1 cellular context compared by ENCODE assay signal in genomic region chr1:244322791-244323521, GRCh38.
TF ChIP-seq lines count a peak whose summit lies in the region.

No MANE protein-coding gene starts in this region.

TF ChIP-seq in K562, 482 proteins besides CTCF, POLR2A, EP300 and RAD21 (continued from another document and continues in another):
- TF ChIP-seq REST (CRISPR knock-in tag; IDR thresholded peaks at IDR 0.05; ENCODE audit: low read depth) = no peak
- no peak for TF ChIP-seq OTX1 (CRISPR knock-in tag; IDR thresholded peaks at IDR 0.05)
- 0 out of 6 replicates have a peak, but pooled peaks of 1 of the 3 experiments have one; percentile 7 for TF ChIP-seq ZBTB11 (CRISPR knock-in tag; IDR thresholded peaks at IDR 0.05)
- no peak for TF ChIP-seq SP2 (IDR thresholded peaks at IDR 0.05; ENCODE audit: extremely low read depth, low read depth, low read length, poor library complexity, severe bottlenecking)
- no peak for TF ChIP-seq MCM3 (IDR thresholded peaks at IDR 0.05)
- peak; percentile 13 for TF ChIP-seq NEUROD1 (IDR thresholded peaks at IDR 0.05; ENCODE audit: borderline replicate concordance, low read depth, low read length, partially characterized antibody)
- no peak for TF ChIP-seq ZNF740 (CRISPR knock-in tag; IDR thresholded peaks at IDR 0.05)
- TF ChIP-seq ZNF740 (tag; IDR thresholded peaks at IDR 0.05) = no peak
- no peak for TF ChIP-seq FOXP4 (CRISPR knock-in tag; IDR thresholded peaks at IDR 0.05; ENCODE audit: borderline replicate concordance)
- TF ChIP-seq ETS2 (tag; IDR thresholded peaks at IDR 0.05; ENCODE audit: borderline replicate concordance, poor library complexity, severe bottlenecking) = no peak
- TF ChIP-seq KDM1A (IDR thresholded peaks at IDR 0.05) = no peak
- no peak for TF ChIP-seq ADNP (tag; IDR thresholded peaks at IDR 0.05)
- TF ChIP-seq HMBOX1 (IDR thresholded peaks at IDR 0.05) = peak; percentile 68; the same call in 1 of the 2 replicates
- TF ChIP-seq GTF2E2 (tag; IDR thresholded peaks at IDR 0.05) = peak; percentile 52; the same call in 1 of the 2 replicates
- no peak for TF ChIP-seq HMG20A (CRISPR knock-in tag; conservative IDR thresholded peaks at IDR 0.05)
- no peak for TF ChIP-seq ZBTB7A (IDR thresholded peaks at IDR 0.05; ENCODE audit: borderline replicate concordance, control insufficient read depth, low read depth, low read length)
- no peak for TF ChIP-seq ZNF766 (CRISPR knock-in tag; conservative IDR thresholded peaks at IDR 0.05)
- TF ChIP-seq GATA2 (CRISPR knock-in tag; IDR thresholded peaks at IDR 0.05) = no peak
- no peak; the same call in 1 of the 2 replicates for TF ChIP-seq LCOR (CRISPR knock-in tag; IDR thresholded peaks at IDR 0.05)
- no peak for TF ChIP-seq HNRNPH1 (optimal IDR thresholded peaks at IDR 0.05; ENCODE audit: low read depth, low read length)
- peak in 1 of 2 experiments; percentile 76; a peak in 1 of 3 replicates for TF ChIP-seq CBX3 (IDR thresholded peaks at IDR 0.05; ENCODE audit: borderline replicate concordance in 1 of 2, low read length in 2 of 2)
- TF ChIP-seq ZNF282 (CRISPR knock-in tag; IDR thresholded peaks at IDR 0.05) = no peak
- TF ChIP-seq IFI16 (CRISPR knock-in tag; IDR thresholded peaks at IDR 0.05) = no peak
- TF ChIP-seq RCOR1 (IDR thresholded peaks at IDR 0.05; ENCODE audit: borderline replicate concordance in 1 of 2, low read depth in 2 of 2, low read length in 2 of 2) = no peak
- no peak for TF ChIP-seq SPI1 (IDR thresholded peaks at IDR 0.05; ENCODE audit: borderline replicate concordance, low read depth, low read length)
- TF ChIP-seq TCF3 (CRISPR knock-in tag; IDR thresholded peaks at IDR 0.05) = no peak
- TF ChIP-seq MXD1 (CRISPR knock-in tag; IDR thresholded peaks at IDR 0.05; ENCODE audit: borderline replicate concordance, poor library complexity, severe bottlenecking) = no peak
- peak in 1 of 2 experiments; percentile 40; a peak in 1 of 4 replicates for TF ChIP-seq TRIM24 (IDR thresholded peaks at IDR 0.05)
- no peak for TF ChIP-seq ZNF133 (CRISPR knock-in tag; IDR thresholded peaks at IDR 0.05)
- TF ChIP-seq PTBP1 (IDR thresholded peaks at IDR 0.05; ENCODE audit: low read depth, low read length) = no peak
- TF ChIP-seq CGGBP1 (CRISPR knock-in tag; IDR thresholded peaks at IDR 0.05) = no peak
- no peak for TF ChIP-seq ZNF449 (CRISPR knock-in tag; IDR thresholded peaks at IDR 0.05)
- no peak for TF ChIP-seq ZC3H4 (CRISPR knock-in tag; IDR thresholded peaks at IDR 0.05; ENCODE audit: borderline replicate concordance)
- TF ChIP-seq MEF2D (tag; conservative IDR thresholded peaks at IDR 0.05; ENCODE audit: low read depth) = no peak
- no peak for TF ChIP-seq RERE (CRISPR knock-in tag; IDR thresholded peaks at IDR 0.05; ENCODE audit: borderline replicate concordance)
- no peak for TF ChIP-seq ELK1 (CRISPR knock-in tag; IDR thresholded peaks at IDR 0.05)
- TF ChIP-seq ASH1L (IDR thresholded peaks at IDR 0.05; ENCODE audit: borderline replicate concordance, low read depth, partially characterized antibody) = no peak
- TF ChIP-seq U2AF1 (optimal IDR thresholded peaks at IDR 0.05; ENCODE audit: low read depth, low read length) = no peak
- no peak for TF ChIP-seq BCL6 (CRISPR knock-in tag; IDR thresholded peaks at IDR 0.05)
- no peak for TF ChIP-seq NR2C2 (CRISPR knock-in tag; IDR thresholded peaks at IDR 0.05)
- TF ChIP-seq NR2C2 (tag; IDR thresholded peaks at IDR 0.05) = 0 out of 2 replicates have a peak, but pooled peaks have one; percentile 17
- no peak for TF ChIP-seq ERF (CRISPR knock-in tag; IDR thresholded peaks at IDR 0.05)
- no peak for TF ChIP-seq POLR3G (IDR thresholded peaks at IDR 0.05; ENCODE audit: extremely low read depth, insufficient read length, insufficient replicate concordance)
- TF ChIP-seq ZSCAN32 (CRISPR knock-in tag; IDR thresholded peaks at IDR 0.05) = no peak
- TF ChIP-seq PML (IDR thresholded peaks at IDR 0.05; ENCODE audit: low read length) = no peak
